9 cellular contexts compared by ENCODE assay signal in the genomic region with DNA sequence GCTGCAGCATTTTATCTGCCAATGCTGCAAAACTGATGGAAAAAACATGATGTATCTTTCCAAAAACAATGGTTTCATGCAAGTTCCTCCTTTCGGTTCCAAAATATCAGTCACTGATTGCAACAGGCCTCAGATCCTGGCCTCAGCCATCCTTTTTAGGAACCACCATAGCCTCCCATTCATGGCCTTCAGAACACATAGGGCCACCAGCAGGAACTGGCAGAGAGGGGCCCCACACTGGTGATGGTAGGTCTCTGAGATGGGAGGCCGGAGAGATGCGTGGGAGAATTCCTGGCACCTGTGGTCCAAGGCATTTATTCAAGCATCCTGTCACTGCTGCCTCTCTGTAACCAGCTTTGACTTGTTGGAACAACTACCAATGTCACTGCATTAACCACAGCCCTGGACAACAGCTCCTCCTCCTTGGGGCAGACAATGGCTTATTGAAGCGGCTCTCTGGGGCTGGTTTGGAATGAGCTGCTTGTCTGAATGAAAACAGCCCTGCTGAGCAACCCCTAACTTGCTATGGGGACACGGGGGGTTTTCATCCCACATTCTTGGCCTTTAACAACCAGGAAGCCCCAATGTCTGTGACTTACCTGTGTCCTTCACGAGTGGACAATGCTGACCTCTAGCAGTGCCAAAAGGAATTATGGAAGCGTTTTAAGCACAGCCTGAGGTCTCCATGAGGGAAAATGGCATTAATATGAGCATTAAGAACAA.
A peak's percentile ranks its signal among the peaks of the same experiment; 100 is the strongest.
DNase-seq lines count a peak whose midpoint lies in the region; ATAC-seq and TF ChIP-seq lines count a peak whose summit lies in the region.
"Had no signal": no experiment of that assay in that cellular context is flagged by ENCODE, and none has a peak within 500 bp of the region (broad histone marks: within the 10 kb centered on the region; RNA-seq: fewer than 3 reads in every experiment).

No MANE protein-coding gene starts in this region.

- ATAC-seq in HG02759 (IDR thresholded peaks at IDR 0.05; ENCODE audit: unreplicated experiment) (no peak), GM19455 (IDR thresholded peaks at IDR 0.05; ENCODE audit: unreplicated experiment) (no peak)
- ATAC-seq: activated naive CD4-positive, alpha-beta T cell treated with anti-CD3 and anti-CD28 coated beads, Interleukin-2, amount 50 U/mL, for 72 hours had no signal

- TF ChIP-seq CTCF in colonic mucosa (IDR thresholded peaks at IDR 0.05) (no peak), transverse colon (IDR thresholded peaks at IDR 0.05) (no peak)

- in situ Hi-C loops in transverse colon (cut with MboI; ENCODE audit: low pct_ligation_motif_present in 1 of 4, low pct_unique_long_range_greater_than_20kb in 1 of 4, low sequenced_read_pairs in 3 of 4): loop anchor here in 1 of 4 donors (25.0 kb wide), 1 partner anchor 447 kb away; the partner anchor contains the start of gene ARSB

- WGBS in transverse colon (ENCODE audit: low coverage in 1 of 2), 2 donors: 86 to 94% methylated on average over 3 to 7 of the region's 7 CpGs

- DNase-seq in NOMO-1 treated with dmso at 0.1 percent for 144 hours (lab: John Stamatoyannopoulos, UW; ENCODE audit: unreplicated experiment) (peak; percentile 49), colonic mucosa (no peak), medulla oblongata (ENCODE audit: extremely low spot score) (peak; percentile 93), transverse colon (no peak), SHP77 (lab: John Stamatoyannopoulos, UW) (no peak)
- DNase-seq in stimulated activated CD4-positive, alpha-beta T cell treated with anti-CD3 and anti-CD28 coated beads, Interleukin-2, amount 100 ng/mL, for 48 hours: no peak

- H3K9me3 ChIP-seq in colonic mucosa (no peaks in the 10 kb centered on the region), transverse colon (no peaks in the 10 kb centered on the region)

- no peaks in the 10 kb centered on the region for H3K4me1 ChIP-seq in colonic mucosa
- peaks cover 0 to 9% (median 0%) of the 10 kb centered on the region in 4 donors for H3K4me1 ChIP-seq in transverse colon

- H3K27ac ChIP-seq in colonic mucosa (peak overlapping the region; percentile 32), transverse colon (peak overlapping the region; percentile 17 to 43 (median 38))

- intact Hi-C loops in colonic mucosa (cut with DNase I): no loop called here
- intact Hi-C loops in transverse colon (cut with DNase I; ENCODE audit: low total_unique reads): no loop called here

- H3K36me3 ChIP-seq in colonic mucosa (no peaks in the 10 kb centered on the region), transverse colon (no peaks in the 10 kb centered on the region)

- TF ChIP-seq POLR2A in transverse colon (IDR thresholded peaks at IDR 0.05): no peak

- H3K9ac ChIP-seq in colonic mucosa (ENCODE audit: low read depth in 2 of 2, low read length in 2 of 2): no peak overlapping the region

- H3K4me3 ChIP-seq in colonic mucosa: no peak overlapping the region
- no peak overlapping the region for H3K4me3 ChIP-seq in transverse colon

- H3K27me3 ChIP-seq in colonic mucosa: no peaks in the 10 kb centered on the region
- H3K27me3 ChIP-seq in transverse colon: no peaks in the 10 kb centered on the region

- no peak for TF ChIP-seq EP300 in transverse colon (IDR thresholded peaks at IDR 0.05; ENCODE audit: low read depth)

Comparison
In these comparisons a context has a peak if more than half of its experiments do, and no peak if none do; other contexts are left out.
1. DNase-seq: peak in NOMO-1 treated with dmso at 0.1 percent for 144 hours (single experiment) and medulla oblongata (single experiment); none in colonic mucosa (single experiment), transverse colon (single experiment), stimulated activated CD4-positive, alpha-beta T cell treated with anti-CD3 and anti-CD28 coated beads, Interleukin-2, amount 100 ng/mL, for 48 hours (0 of 2) and SHP77 (0 of 2).